Comparison of ENCODE assay signal across 24 cellular contexts in genomic region chr4:137644201-137644600, GRCh38.
DNase-seq lines count a peak whose midpoint lies in the region; ATAC-seq and TF ChIP-seq lines count a peak whose summit lies in the region.
"Had no signal": no experiment of that assay in that cellular context is flagged by ENCODE, and none has a peak within 500 bp of the region (broad histone marks: within the 10 kb centered on the region; RNA-seq: fewer than 3 reads in every experiment).

No MANE protein-coding gene starts in this region.

- H3K4me1 Mint-ChIP-seq in MCF 10A (ENCODE audit: insufficient read depth, unreplicated experiment): peaks cover 20% of the 10 kb centered on the region
- H3K4me1 Mint-ChIP-seq: B cell had no signal

- H3K9me3 Mint-ChIP-seq in MCF 10A (ENCODE audit: unreplicated experiment): peaks cover 7% of the 10 kb centered on the region

- WGBS in mammary epithelial cell (ENCODE audit: low coverage, missing lambda C conversion rate): 20% methylated on average over 1 of the region's 1 CpG
- WGBS in aorta, 2 donors: 87 to 89% methylated on average over 1 of the region's 1 CpG

- H3K4me3 ChIP-seq in mammary epithelial cell (replicated peaks in 1 of 3; ENCODE audit: insufficient read depth in 1 of 3, low read depth in 2 of 3, low read length in 3 of 3) (no peak overlapping the region), choroid plexus epithelial cell (ENCODE audit: low read depth, low read length) (no peak overlapping the region), skeletal muscle satellite cell (ENCODE audit: low read length) (no peak overlapping the region), aorta (ENCODE audit: low read length in 2 of 2) (no peak overlapping the region)
- H3K4me3 ChIP-seq: cardiac muscle cell, gastrocnemius medialis, skin epidermis had no signal

- H3K4me2 ChIP-seq in mammary epithelial cell (ENCODE audit: insufficient read depth, low read depth, low read length) (no peak overlapping the region), skeletal muscle satellite cell (ENCODE audit: low read length) (peak overlapping the region; percentile 17)

- H3K9me3 ChIP-seq in mammary epithelial cell (replicated peaks; ENCODE audit: insufficient read depth, low read length): no peaks in the 10 kb centered on the region
- no peaks in the 10 kb centered on the region for H3K9me3 ChIP-seq in skeletal muscle satellite cell (replicated peaks; ENCODE audit: low read length)
- H3K9me3 ChIP-seq in aorta (ENCODE audit: control insufficient read depth, low read length): no peaks in the 10 kb centered on the region
- H3K9me3 ChIP-seq: Caco-2, gastrocnemius medialis had no signal

- DNase-seq in MCF 10A (ENCODE audit: unreplicated experiment): peak; percentile 10
- no peak for DNase-seq in mammary epithelial cell
- DNase-seq in choroid plexus epithelial cell (ENCODE audit: low read depth): peak; percentile 33
- DNase-seq in glomerular visceral epithelial cell (ENCODE audit: extremely low spot score): peak; percentile 3
- no peak for DNase-seq in aorta
- DNase-seq in activated CD4-positive, CD25-positive, alpha-beta regulatory T cell treated with anti-CD3 and anti-CD28 coated beads, Interleukin-2, amount 50 U/mL, for 72 hours: no peak
- DNase-seq: 8988T; activated CD4-positive, alpha-beta T cell treated with anti-CD3 and anti-CD28 coated beads for 4 hours; activated gamma-delta T cell treated with Interleukin-2 at 50 U/mL for 16 hours; activated T-cell treated with anti-CD3 and anti-CD28 coated beads, Interleukin-2, amount 50 U/mL, for 24 hours; Caco-2; dermis blood vessel endothelial cell; DMS79 treated with DMSO at 0.1 percent for 48 hours; gastrocnemius medialis; hippocampal formation; Karpas-422; NCI-H187; NCI-H2171 treated with DMSO at 0.1 percent for 48 hours had no signal

- POLR2A ChIA-PET in MCF 10A (lab: Yijun Ruan, JAX): no interaction called here

- H3K79me2 ChIP-seq in mammary epithelial cell (ENCODE audit: insufficient read depth, low read length): no peaks in the 10 kb centered on the region

- H3K9ac ChIP-seq in mammary epithelial cell (ENCODE audit: insufficient read depth, low read length) (no peak overlapping the region), skeletal muscle satellite cell (ENCODE audit: low read depth, low read length) (no peak overlapping the region)

- no peaks in the 10 kb centered on the region for H3K36me3 ChIP-seq in mammary epithelial cell (ENCODE audit: insufficient read depth, low read length)
- no peaks in the 10 kb centered on the region for H3K36me3 ChIP-seq in skeletal muscle satellite cell (ENCODE audit: insufficient read depth, low read length)
- H3K36me3 ChIP-seq in aorta (ENCODE audit: control insufficient read depth in 1 of 2, insufficient read depth in 2 of 2, low read length in 1 of 2): no peaks in the 10 kb centered on the region
- H3K36me3 ChIP-seq: cardiac muscle cell, gastrocnemius medialis had no signal

- H4K20me1 ChIP-seq in mammary epithelial cell (ENCODE audit: insufficient read depth, low read length): no peaks in the 10 kb centered on the region

- in situ Hi-C loops in mammary epithelial cell (cut with MboI; ENCODE audit: low sequenced_read_pairs in 2 of 2): no loop called here

- BruUV-seq in MCF 10A (replicated peaks; lab: Mats Ljungman, UMichigan) (no TSS peak), mammary epithelial cell (replicated peaks; lab: Mats Ljungman, UMichigan) (no TSS peak)

- H3K27me3 ChIP-seq in mammary epithelial cell (ENCODE audit: insufficient read depth, low read length): no peaks in the 10 kb centered on the region
- no peaks in the 10 kb centered on the region for H3K27me3 ChIP-seq in skeletal muscle satellite cell (ENCODE audit: control insufficient read depth, insufficient read depth, low read length)
- no peaks in the 10 kb centered on the region for H3K27me3 ChIP-seq in aorta (ENCODE audit: control insufficient read depth in 1 of 2, insufficient read depth in 2 of 2, low read length in 1 of 2)
- H3K27me3 ChIP-seq: cardiac muscle cell, gastrocnemius medialis had no signal

- no peak overlapping the region for H2AFZ ChIP-seq in mammary epithelial cell (ENCODE audit: low read depth, low read length)

- H3K27ac ChIP-seq in mammary epithelial cell (ENCODE audit: insufficient read depth, low read depth, low read length) (no peak overlapping the region), aorta (ENCODE audit: low read depth in 1 of 2, low read length in 2 of 2) (no peak overlapping the region)
- H3K27ac ChIP-seq: cardiac muscle cell, gastrocnemius medialis, skin epidermis had no signal

- H3K4me1 ChIP-seq in mammary epithelial cell (ENCODE audit: insufficient read depth, low read length): no peaks in the 10 kb centered on the region
- H3K4me1 ChIP-seq in skeletal muscle satellite cell (ENCODE audit: control insufficient read depth, insufficient read depth, low read length): peaks cover 16% of the 10 kb centered on the region
- H3K4me1 ChIP-seq in aorta (ENCODE audit: control insufficient read depth in 1 of 2, insufficient read depth in 2 of 2, low read length in 2 of 2): no peaks in the 10 kb centered on the region
- H3K4me1 ChIP-seq: Caco-2, gastrocnemius medialis had no signal

- CTCF ChIA-PET in MCF 10A (lab: Yijun Ruan, JAX): no interaction called here
- CTCF ChIA-PET in mammary epithelial cell (lab: Charles Lee; ENCODE audit: low non-redundant PET): no interaction called here

- no peak overlapping the region for H3K4me3 Mint-ChIP-seq in MCF 10A (ENCODE audit: unreplicated experiment)
- H3K4me3 Mint-ChIP-seq: activated T-cell treated with anti-CD3 and anti-CD28 coated beads, Interleukin-2, amount 50 U/mL, for 24 hours; B cell had no signal

- TF ChIP-seq CTCF in MCF 10A (IDR thresholded peaks at IDR 0.05; ENCODE audit: unreplicated experiment) (no peak), mammary epithelial cell (conservative IDR thresholded peaks at IDR 0.05 in 1 of 2, IDR thresholded peaks at IDR 0.05 in 1 of 2; ENCODE audit: extremely low read depth in 1 of 2, insufficient read depth in 1 of 2, low read depth in 1 of 2, low read length in 2 of 2) (no peak), choroid plexus epithelial cell (conservative IDR thresholded peaks at IDR 0.05; ENCODE audit: low read depth, low read length) (no peak)

- dilution Hi-C loops in mammary epithelial cell (cut with HindIII; ENCODE audit: low sequenced_read_pairs): no loop called here

- H3K27me3 Mint-ChIP-seq in MCF 10A (ENCODE audit: insufficient read depth, unreplicated experiment): no peaks in the 10 kb centered on the region
- H3K27me3 Mint-ChIP-seq: activated T-cell treated with anti-CD3 and anti-CD28 coated beads, Interleukin-2, amount 50 U/mL, for 24 hours; B cell; progenitor cell of endocrine pancreas had no signal

- H3K27ac Mint-ChIP-seq in MCF 10A (ENCODE audit: low read depth, unreplicated experiment): peak overlapping the region; percentile 49
- H3K27ac Mint-ChIP-seq: activated T-cell treated with anti-CD3 and anti-CD28 coated beads, Interleukin-2, amount 50 U/mL, for 24 hours; B cell; progenitor cell of endocrine pancreas had no signal

- no peaks in the 10 kb centered on the region for H3K36me3 Mint-ChIP-seq in MCF 10A (ENCODE audit: insufficient read depth, unreplicated experiment)

- intact Hi-C loops in MCF 10A (cut with micrococcal nuclease): no loop called here
- intact Hi-C loops in mammary epithelial cell (cut with micrococcal nuclease): no loop called here
- intact Hi-C loops in aorta (cut with DNase I): no loop called here

- ATAC-seq in aorta (ENCODE audit: low FRiP score) (no peak), GM21381 (IDR thresholded peaks at IDR 0.05; ENCODE audit: unreplicated experiment) (no peak)

Comparison
In these comparisons a context has a peak if more than half of its experiments do, and no peak if none do; other contexts are left out.
1. DNase-seq: peak in MCF 10A (single experiment), choroid plexus epithelial cell (single experiment) and glomerular visceral epithelial cell (single experiment); none in mammary epithelial cell (single experiment), aorta (0 of 2) and activated CD4-positive, CD25-positive, alpha-beta regulatory T cell treated with anti-CD3 and anti-CD28 coated beads, Interleukin-2, amount 50 U/mL, for 72 hours (single experiment).